In the genomic region with DNA sequence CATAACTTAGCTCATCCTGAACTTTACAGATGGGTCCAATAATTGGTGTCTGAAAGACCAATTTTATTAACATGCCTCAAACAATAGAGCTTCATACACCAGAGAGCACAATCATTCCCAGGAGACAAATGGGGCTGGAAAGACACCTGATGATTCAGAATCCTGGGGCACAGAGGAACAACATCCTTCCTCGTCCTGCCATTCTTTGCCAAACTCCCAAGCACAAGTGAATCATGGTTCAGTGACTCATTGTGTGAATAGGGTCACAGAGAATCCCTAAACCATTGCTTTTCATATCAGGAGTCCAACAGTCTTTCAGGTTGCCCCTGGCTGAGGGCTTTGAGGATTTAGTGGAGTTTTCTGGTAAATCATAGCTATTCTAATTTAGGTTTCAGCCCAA, we compare ENCODE assay signal across 16 cellular contexts.
DNase-seq lines count a peak whose midpoint lies in the region; ATAC-seq and TF ChIP-seq lines count a peak whose summit lies in the region.
"Had no signal": no experiment of that assay in that cellular context is flagged by ENCODE, and none has a peak within 500 bp of the region (broad histone marks: within the 10 kb centered on the region; RNA-seq: fewer than 3 reads in every experiment).

No MANE protein-coding gene starts in this region.

- CTCF ChIA-PET in RWPE1 (lab: Yijun Ruan, JAX): no interaction called here

- 82% methylated on average over 1 of the region's 1 CpG for WGBS in hepatocyte (ENCODE audit: low lambda C conversion rate, missing lambda C conversion rate)

- no peaks in the 10 kb centered on the region for H3K9me3 ChIP-seq in fibroblast of lung (ENCODE audit: control insufficient read depth, insufficient read depth, low read depth, low read length)
- H3K9me3 ChIP-seq in hepatocyte (ENCODE audit: low read depth): no peaks in the 10 kb centered on the region
- H3K9me3 ChIP-seq: testis had no signal

- H3K27me3 ChIP-seq in fibroblast of lung (ENCODE audit: control insufficient read depth, insufficient read depth, low read length) (no peaks in the 10 kb centered on the region), hepatocyte (no peaks in the 10 kb centered on the region)
- H3K27me3 ChIP-seq: testis had no signal

- no peaks in the 10 kb centered on the region for H3K79me2 ChIP-seq in fibroblast of lung (ENCODE audit: control insufficient read depth, insufficient read depth, low read length)
- H3K79me2 ChIP-seq in hepatocyte: no peaks in the 10 kb centered on the region

- H2AFZ ChIP-seq in fibroblast of lung (ENCODE audit: low read length): no peak overlapping the region
- no peak overlapping the region for H2AFZ ChIP-seq in hepatocyte

- H3K36me3 ChIP-seq in fibroblast of lung (ENCODE audit: control insufficient read depth, insufficient read depth, low read length) (no peaks in the 10 kb centered on the region), hepatocyte (replicated peaks; ENCODE audit: insufficient read depth, low read depth) (no peaks in the 10 kb centered on the region)

- no peak overlapping the region for H3K4me2 ChIP-seq in fibroblast of lung (ENCODE audit: extremely low read depth, insufficient read depth, low read length)
- H3K4me2 ChIP-seq in hepatocyte: no peak overlapping the region

- DNase-seq in HCEC 1CT: peak; percentile 85
- DNase-seq in RWPE1 (ENCODE audit: low spot score): peak; percentile 93
- peak; percentile 62 to 89 for DNase-seq in fibroblast of lung (ENCODE audit: low read depth in 2 of 2)
- DNase-seq in renal cortical epithelial cell (ENCODE audit: low read depth): peak; percentile 97
- DNase-seq in hepatocyte (ENCODE audit: low spot score): no peak
- DNase-seq: activated CD4-positive, alpha-beta T cell treated with anti-CD3 and anti-CD28 coated beads, Interleukin-2, amount 50 U/mL, for 48 hours; activated effector memory CD4-positive, alpha-beta T cell treated with Interleukin-2 at 50 U/mL for 16 hours; central memory CD4-positive, alpha-beta T cell; left cardiac atrium; NCI-H1048; testis had no signal

- H3K4me3 ChIP-seq in fibroblast of lung (replicated peaks in 1 of 4; ENCODE audit: control extremely low read depth in 1 of 4, insufficient read depth in 1 of 4, low read depth in 3 of 4, low read length in 4 of 4): no peak overlapping the region
- H3K4me3 ChIP-seq in hepatocyte: no peak overlapping the region
- H3K4me3 ChIP-seq: skin epidermis, testis had no signal

- TF ChIP-seq CTCF in RWPE1 (conservative IDR thresholded peaks at IDR 0.05; ENCODE audit: low read depth) (no peak), fibroblast of lung (conservative IDR thresholded peaks at IDR 0.05 in 1 of 2, IDR thresholded peaks at IDR 0.05 in 1 of 2; ENCODE audit: low read depth in 1 of 2, low read length in 2 of 2) (no peak), hepatocyte (IDR thresholded peaks at IDR 0.05; ENCODE audit: poor library complexity) (no peak)

- H3K9me2 ChIP-seq in hepatocyte (replicated peaks; ENCODE audit: insufficient read depth): no peaks in the 10 kb centered on the region

- ATAC-seq in GM18520 (IDR thresholded peaks at IDR 0.05; ENCODE audit: unreplicated experiment) (no peak), GM21576 (IDR thresholded peaks at IDR 0.05; ENCODE audit: unreplicated experiment) (no peak)
- ATAC-seq: natural killer cell treated with Interleukin-12 subunit alpha and Interleukin-12 subunit beta and Interleukin-15 and Interleukin-18, amount 100 ng/mL, for 72 hours; Panc1 had no signal

- H3K27ac ChIP-seq in RWPE1 (no peak overlapping the region), fibroblast of lung (ENCODE audit: insufficient read depth, low read length) (no peak overlapping the region), hepatocyte (no peak overlapping the region)
- H3K27ac ChIP-seq: skin epidermis, testis had no signal

- no peaks in the 10 kb centered on the region for H3K4me1 ChIP-seq in fibroblast of lung (ENCODE audit: control insufficient read depth, extremely low read depth, insufficient read depth, low read length)
- H3K4me1 ChIP-seq in hepatocyte (ENCODE audit: insufficient read depth): no peaks in the 10 kb centered on the region
- H3K4me1 ChIP-seq: testis had no signal

- H4K20me1 ChIP-seq in fibroblast of lung (ENCODE audit: control insufficient read depth, extremely low read depth, insufficient read depth, low read length) (no peaks in the 10 kb centered on the region), hepatocyte (ENCODE audit: insufficient read depth, poor library complexity, severe bottlenecking) (no peaks in the 10 kb centered on the region)

- POLR2A ChIA-PET in RWPE1 (lab: Yijun Ruan, JAX; ENCODE audit: low non-redundant PET): no interaction called here

- H3K9ac ChIP-seq in fibroblast of lung (ENCODE audit: insufficient read depth, low read length): no peak overlapping the region
